ENCODE assay signal across 8 cellular contexts in the genomic region with DNA sequence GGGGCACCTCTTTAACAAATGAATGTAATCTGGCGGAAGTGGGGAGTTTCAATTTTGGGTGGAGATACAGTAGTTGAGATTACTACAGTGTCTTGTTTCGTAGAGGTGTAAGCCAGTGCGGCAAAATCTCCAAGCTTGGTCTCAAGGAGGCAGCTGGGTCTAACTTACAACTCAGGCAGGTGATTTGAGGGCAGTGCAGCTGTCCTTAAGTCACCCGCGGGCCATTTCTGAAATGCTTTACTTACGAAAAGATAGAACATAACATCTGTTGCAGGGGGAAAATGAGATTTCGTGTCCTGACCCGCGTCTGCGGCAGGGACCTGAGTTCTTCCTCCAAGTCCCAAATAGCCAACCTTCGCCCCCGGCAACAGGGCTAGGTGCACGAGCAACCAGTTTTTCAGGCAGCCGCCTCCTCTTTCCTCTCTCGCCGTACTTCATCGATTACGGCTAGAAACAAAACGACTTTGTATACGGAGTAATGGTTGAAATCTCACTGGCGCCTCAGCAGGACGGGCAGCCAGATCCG.
DNase-seq lines count a peak whose midpoint lies in the region; ATAC-seq lines count a peak whose summit lies in the region.

No MANE protein-coding gene starts in this region.

- DNase-seq in DMS79 treated with DMSO at 0.1 percent for 48 hours (lab: John Stamatoyannopoulos, UW) (peak; percentile 25), RKO (ENCODE audit: low spot score) (peak; percentile 47), NCI-H1092 treated with DMSO at 0.1 percent for 48 hours (lab: John Stamatoyannopoulos, UW) (no peak), GM03348 (ENCODE audit: low spot score) (no peak)

- H3K9me3 ChIP-seq in endocrine pancreas (ENCODE audit: control insufficient read depth, low read length): no peaks in the 10 kb centered on the region
- H3K9me3 ChIP-seq in muscle layer of duodenum (ENCODE audit: control insufficient read depth in 1 of 2, low read length in 2 of 2): no peaks in the 10 kb centered on the region

- H3K4me1 ChIP-seq in endocrine pancreas (ENCODE audit: control insufficient read depth, insufficient read depth, low read length) (peaks cover 11% of the 10 kb centered on the region), muscle layer of duodenum (ENCODE audit: control insufficient read depth in 1 of 2, insufficient read depth in 2 of 2, low read length in 2 of 2) (peaks cover 4 to 6% of the 10 kb centered on the region in 2 donors)

- H3K4me3 ChIP-seq in endocrine pancreas (ENCODE audit: control insufficient read depth, insufficient read depth, low read length): peak overlapping the region; percentile 70
- peak overlapping the region; percentile 74 to 79 for H3K4me3 ChIP-seq in muscle layer of duodenum (ENCODE audit: low read depth in 1 of 2, low read length in 2 of 2)

- H3K36me3 ChIP-seq in endocrine pancreas (ENCODE audit: control insufficient read depth, insufficient read depth, low read length) (no peaks in the 10 kb centered on the region), muscle layer of duodenum (ENCODE audit: control insufficient read depth in 1 of 2, insufficient read depth in 2 of 2, low read length in 2 of 2) (peaks cover 0 to 4% of the 10 kb centered on the region in 2 donors)

- ATAC-seq in GM19328 (IDR thresholded peaks at IDR 0.05; ENCODE audit: unreplicated experiment) (peak; percentile 25), HG03175 (IDR thresholded peaks at IDR 0.05; ENCODE audit: unreplicated experiment) (peak; percentile 34)

- H3K9ac ChIP-seq in endocrine pancreas (ENCODE audit: control insufficient read depth, insufficient read depth, low read length): peak overlapping the region; percentile 92

- peak overlapping the region; percentile 76 for H3K27ac ChIP-seq in muscle layer of duodenum (ENCODE audit: low read length)

- H3K27me3 ChIP-seq in endocrine pancreas (ENCODE audit: control insufficient read depth, insufficient read depth, low read length) (no peaks in the 10 kb centered on the region), muscle layer of duodenum (ENCODE audit: low read depth, low read length) (no peaks in the 10 kb centered on the region)

Comparison
In these comparisons a context has a peak if more than half of its experiments do, and no peak if none do; other contexts are left out.
1. DNase-seq: peak in DMS79 treated with DMSO at 0.1 percent for 48 hours (single experiment) and RKO (single experiment); none in NCI-H1092 treated with DMSO at 0.1 percent for 48 hours (single experiment) and GM03348 (single experiment).